In the genomic region with DNA sequence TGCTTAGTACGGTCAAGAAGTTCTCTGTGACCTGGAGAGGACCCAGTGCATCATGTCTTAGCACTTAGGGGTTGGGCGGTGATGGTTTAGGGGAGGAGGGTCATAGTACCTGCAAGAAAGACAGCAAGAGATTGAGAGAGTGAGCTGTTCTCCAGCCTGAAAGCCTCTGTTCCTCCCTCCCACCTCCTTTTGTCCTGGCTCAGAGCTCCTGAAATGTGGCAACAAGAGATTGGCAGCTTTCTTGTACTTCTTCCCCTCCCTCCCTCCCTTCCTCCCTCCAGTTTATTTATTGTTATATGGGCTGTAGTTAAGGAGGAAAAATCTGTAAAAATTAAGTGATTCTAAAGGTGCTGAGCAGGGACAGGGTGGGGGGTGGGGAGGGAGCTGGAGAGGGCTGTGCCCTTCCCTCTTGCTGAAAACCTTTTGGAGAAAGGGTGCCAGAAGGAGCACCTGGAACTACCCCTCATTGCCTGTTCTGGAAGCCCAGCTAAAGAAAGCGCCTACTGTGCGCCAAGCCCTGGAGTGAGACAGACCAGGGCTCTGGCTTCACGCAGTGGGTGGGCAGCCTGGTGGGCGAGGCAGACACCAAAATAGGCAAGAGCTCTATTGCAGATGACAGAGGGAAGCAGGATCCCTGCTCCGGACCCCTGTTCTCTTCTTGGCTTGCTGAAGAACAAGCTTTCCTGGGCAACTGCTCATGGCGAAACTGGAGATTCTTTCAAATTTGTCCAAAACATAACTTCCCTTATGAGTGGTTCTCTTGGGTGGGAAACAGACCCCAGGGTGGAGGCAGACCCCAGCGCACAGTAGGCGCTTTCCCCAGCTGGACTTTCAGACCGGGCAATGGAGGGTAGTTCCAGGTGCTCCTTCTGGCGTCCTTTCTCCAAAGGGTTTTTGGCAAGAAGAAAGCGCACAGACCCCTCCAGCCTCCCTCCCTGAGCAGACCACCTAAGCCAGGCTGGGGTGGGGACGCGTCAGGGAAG, we compare ENCODE assay signal across 2 cellular contexts.
TF ChIP-seq lines count a peak whose summit lies in the region.

No MANE protein-coding gene starts in this region.

TF ChIP-seq in HEK293, 187 proteins besides CTCF, POLR2A, EP300 and RAD21:
- TF ChIP-seq ZNF785 (tag by site-specific recombination; IDR thresholded peaks at IDR 0.05) = no peak
- TF ChIP-seq ZNF114 (tag by site-specific recombination; IDR thresholded peaks at IDR 0.05) = no peak
- no peak for TF ChIP-seq ZEB2 (tag by site-specific recombination; IDR thresholded peaks at IDR 0.05)
- TF ChIP-seq HOXD13 (CRISPR knock-in tag; IDR thresholded peaks at IDR 0.05; ENCODE audit: borderline replicate concordance) = no peak
- TF ChIP-seq, protein P1, sequence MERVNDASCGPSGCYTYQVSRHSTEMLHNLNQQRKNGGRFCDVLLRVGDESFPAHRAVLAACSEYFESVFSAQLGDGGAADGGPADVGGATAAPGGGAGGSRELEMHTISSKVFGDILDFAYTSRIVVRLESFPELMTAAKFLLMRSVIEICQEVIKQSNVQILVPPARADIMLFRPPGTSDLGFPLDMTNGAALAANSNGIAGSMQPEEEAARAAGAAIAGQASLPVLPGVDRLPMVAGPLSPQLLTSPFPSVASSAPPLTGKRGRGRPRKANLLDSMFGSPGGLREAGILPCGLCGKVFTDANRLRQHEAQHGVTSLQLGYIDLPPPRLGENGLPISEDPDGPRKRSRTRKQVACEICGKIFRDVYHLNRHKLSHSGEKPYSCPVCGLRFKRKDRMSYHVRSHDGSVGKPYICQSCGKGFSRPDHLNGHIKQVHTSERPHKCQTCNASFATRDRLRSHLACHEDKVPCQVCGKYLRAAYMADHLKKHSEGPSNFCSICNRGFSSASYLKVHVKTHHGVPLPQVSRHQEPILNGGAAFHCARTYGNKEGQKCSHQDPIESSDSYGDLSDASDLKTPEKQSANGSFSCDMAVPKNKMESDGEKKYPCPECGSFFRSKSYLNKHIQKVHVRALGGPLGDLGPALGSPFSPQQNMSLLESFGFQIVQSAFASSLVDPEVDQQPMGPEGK (tag by site-specific recombination; IDR thresholded peaks at IDR 0.05) = no peak
- no peak for TF ChIP-seq ZNF670 (tag by site-specific recombination; IDR thresholded peaks at IDR 0.05; ENCODE audit: low read depth)
- TF ChIP-seq ZNF184 (tag by site-specific recombination; IDR thresholded peaks at IDR 0.05) = no peak
- TF ChIP-seq ZNF830 (tag by site-specific recombination; IDR thresholded peaks at IDR 0.05; ENCODE audit: low read depth) = no peak
- TF ChIP-seq SP2 (tag by site-specific recombination; IDR thresholded peaks at IDR 0.05) = 0 out of 2 replicates have a peak, but pooled peaks have one; percentile 7

TF ChIP-seq in GM12878, 131 proteins besides CTCF, POLR2A, EP300 and RAD21:
- TF ChIP-seq, protein P2, sequence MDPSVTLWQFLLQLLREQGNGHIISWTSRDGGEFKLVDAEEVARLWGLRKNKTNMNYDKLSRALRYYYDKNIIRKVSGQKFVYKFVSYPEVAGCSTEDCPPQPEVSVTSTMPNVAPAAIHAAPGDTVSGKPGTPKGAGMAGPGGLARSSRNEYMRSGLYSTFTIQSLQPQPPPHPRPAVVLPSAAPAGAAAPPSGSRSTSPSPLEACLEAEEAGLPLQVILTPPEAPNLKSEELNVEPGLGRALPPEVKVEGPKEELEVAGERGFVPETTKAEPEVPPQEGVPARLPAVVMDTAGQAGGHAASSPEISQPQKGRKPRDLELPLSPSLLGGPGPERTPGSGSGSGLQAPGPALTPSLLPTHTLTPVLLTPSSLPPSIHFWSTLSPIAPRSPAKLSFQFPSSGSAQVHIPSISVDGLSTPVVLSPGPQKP (IDR thresholded peaks at IDR 0.05; ENCODE audit: low read depth, low read length) = no peak
- TF ChIP-seq CBX5 (IDR thresholded peaks at IDR 0.05; ENCODE audit: low read depth) = no peak
- TF ChIP-seq DPF2 (IDR thresholded peaks at IDR 0.05) = peak; percentile 45; the same call in 1 of the 2 replicates
- TF ChIP-seq, protein P3, sequence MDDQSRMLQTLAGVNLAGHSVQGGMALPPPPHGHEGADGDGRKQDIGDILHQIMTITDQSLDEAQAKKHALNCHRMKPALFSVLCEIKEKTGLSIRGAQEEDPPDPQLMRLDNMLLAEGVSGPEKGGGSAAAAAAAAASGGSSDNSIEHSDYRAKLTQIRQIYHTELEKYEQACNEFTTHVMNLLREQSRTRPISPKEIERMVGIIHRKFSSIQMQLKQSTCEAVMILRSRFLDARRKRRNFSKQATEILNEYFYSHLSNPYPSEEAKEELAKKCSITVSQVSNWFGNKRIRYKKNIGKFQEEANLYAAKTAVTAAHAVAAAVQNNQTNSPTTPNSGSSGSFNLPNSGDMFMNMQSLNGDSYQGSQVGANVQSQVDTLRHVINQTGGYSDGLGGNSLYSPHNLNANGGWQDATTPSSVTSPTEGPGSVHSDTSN (IDR thresholded peaks at IDR 0.05; ENCODE audit: insufficient replicate concordance, low read depth, low read length) = no peak
- TF ChIP-seq SIN3A (IDR thresholded peaks at IDR 0.05; ENCODE audit: low read depth, low read length) = no peak
